ENCODE assay signal across 8 cellular contexts in the genomic region with DNA sequence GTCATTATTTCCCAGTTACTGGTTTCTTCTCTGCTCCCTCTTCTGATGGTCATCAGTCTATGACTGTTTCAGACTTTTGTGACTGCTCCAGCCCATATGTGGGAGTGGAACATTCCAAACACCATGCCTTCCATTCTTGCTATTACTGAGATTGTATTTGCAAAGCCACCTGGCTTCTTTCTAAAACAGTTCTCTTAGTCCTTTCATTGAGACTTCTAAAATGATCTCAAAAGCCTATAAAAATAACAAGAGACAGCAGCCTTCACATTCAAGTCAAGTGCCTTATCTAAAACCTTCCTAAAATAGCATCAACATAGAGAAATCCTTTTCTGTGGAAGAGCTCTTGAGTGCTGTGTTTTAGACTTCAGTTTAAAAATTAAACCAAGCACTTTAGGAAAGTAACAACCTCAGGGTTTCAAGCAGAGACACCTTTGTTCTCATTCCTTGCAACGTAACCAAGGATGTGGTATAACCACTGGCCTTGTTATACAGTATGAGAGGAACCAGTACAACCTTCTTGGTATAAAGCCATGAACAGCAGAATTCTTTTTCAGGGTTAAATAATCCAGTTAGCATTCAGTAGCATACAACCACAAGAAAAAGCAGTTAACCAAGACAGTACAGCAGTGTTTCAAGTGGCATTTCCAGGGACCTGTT.
DNase-seq lines count a peak whose midpoint lies in the region; ATAC-seq and TF ChIP-seq lines count a peak whose summit lies in the region.

No MANE protein-coding gene starts in this region.

- intact Hi-C loops in left ventricle myocardium inferior (cut with micrococcal nuclease) = loop anchor here (10.0 kb wide), 1 partner anchor 93 kb away; the partner anchor contains the start of gene NFKB1

- peak overlapping the region; percentile 28 for H3K27ac ChIP-seq in left ventricle myocardium inferior (replicated peaks)

- peaks cover 4% of the 10 kb centered on the region for H3K36me3 Mint-ChIP-seq in glutamatergic neuron (ENCODE audit: unreplicated experiment)

- DNase-seq in EH (ENCODE audit: low read depth) (peak; percentile 24), left ventricle myocardium inferior (no peak), glutamatergic neuron (no peak), T1000 (lab: John Stamatoyannopoulos, UW) (no peak), cortex of kidney (lab: John Stamatoyannopoulos, UW) (no peak), NCI-H146 (lab: John Stamatoyannopoulos, UW) (no peak)

- no peaks in the 10 kb centered on the region for H3K27me3 ChIP-seq in left ventricle myocardium inferior (ENCODE audit: low read depth)

- no peak overlapping the region for H3K4me3 ChIP-seq in left ventricle myocardium inferior

- H3K4me1 ChIP-seq in left ventricle myocardium inferior = peaks cover 23% of the 10 kb centered on the region

- H3K9me3 Mint-ChIP-seq in glutamatergic neuron (ENCODE audit: unreplicated experiment) = no peaks in the 10 kb centered on the region

- H3K27ac Mint-ChIP-seq in glutamatergic neuron (ENCODE audit: unreplicated experiment) = no peak overlapping the region

- ATAC-seq in GM21390 (IDR thresholded peaks at IDR 0.05; ENCODE audit: unreplicated experiment) = peak; percentile 82
- ATAC-seq in HG03469 (IDR thresholded peaks at IDR 0.05; ENCODE audit: unreplicated experiment) = peak; percentile 53

- H3K27me3 Mint-ChIP-seq in glutamatergic neuron (ENCODE audit: unreplicated experiment) = no peaks in the 10 kb centered on the region

- H3K4me3 Mint-ChIP-seq in glutamatergic neuron (ENCODE audit: unreplicated experiment) = no peak overlapping the region

- H3K36me3 ChIP-seq in left ventricle myocardium inferior = peaks cover 94% of the 10 kb centered on the region

- TF ChIP-seq CTCF in left ventricle myocardium inferior (IDR thresholded peaks at IDR 0.05; ENCODE audit: borderline replicate concordance) (no peak), glutamatergic neuron (IDR thresholded peaks at IDR 0.05; ENCODE audit: partially characterized antibody, unreplicated experiment) (no peak)

- H3K9me3 ChIP-seq in left ventricle myocardium inferior (replicated peaks) = no peaks in the 10 kb centered on the region

- no peaks in the 10 kb centered on the region for H3K4me1 Mint-ChIP-seq in glutamatergic neuron (ENCODE audit: low read depth, unreplicated experiment)
